Comparison of ENCODE assay signal across 22 cellular contexts in genomic region chr13:106911602-106912001, GRCh38.
"Had no signal": no experiment of that assay in that cellular context is flagged by ENCODE, and none has a peak within 500 bp of the region (broad histone marks: within the 10 kb centered on the region; RNA-seq: fewer than 3 reads in every experiment).

No MANE protein-coding gene starts in this region.

- H3K27ac Mint-ChIP-seq: activated CD4-positive, alpha-beta memory T cell treated with anti-CD3 and anti-CD28 coated beads for 36 hours; activated naive CD4-positive, alpha-beta T cell treated with anti-CD3 and anti-CD28 coated beads for 36 hours; activated naive CD8-positive, alpha-beta T cell treated with anti-CD3 and anti-CD28 coated beads, Interleukin-2, amount 10 ng/mL, durations not matched to agents 7 days and 5 days; immature natural killer cell; naive B cell; stimulated activated naive B cell treated with anti-CD40 and anti-IgM and Interleukin-4, amounts not matched to agents 10 μg/mL and 1 μg/mL and 100 μg/mL, for 72 hours; T-helper 1 cell treated with Interleukin-12 subunit alpha and Interleukin-12 subunit beta and Interleukin-4 antibody, amounts not matched to agents 30 μg/mL and 1 μg/mL, for 36 hours had no signal

- H3K36me3 ChIP-seq: left lung, sigmoid colon, thyroid gland had no signal

- H3K27ac ChIP-seq: epithelial cell of prostate, left lung, sigmoid colon, thyroid gland had no signal

- DNase-seq: activated CD4-positive, alpha-beta memory T cell treated with anti-CD3 and anti-CD28 coated beads for 36 hours; activated CD4-positive, alpha-beta T cell treated with anti-CD3 and anti-CD28 coated beads for 4 hours; activated CD4-positive, CD25-positive, alpha-beta regulatory T cell; activated effector memory CD4-positive, alpha-beta T cell treated with Interleukin-2 at 50 U/mL for 16 hours; activated naive CD4-positive, alpha-beta T cell treated with anti-CD3 and anti-CD28 coated beads for 36 hours; activated naive CD8-positive, alpha-beta T cell treated with anti-CD3 and anti-CD28 coated beads, Interleukin-2, amount 10 ng/mL, durations not matched to agents 7 days and 5 days; activated T-cell treated with anti-CD3 and anti-CD28 coated beads, Interleukin-2, amount 50 U/mL, for 48 hours; amniotic stem cell; foreskin melanocyte; immature natural killer cell; left lung; naive B cell; occipital lobe; posterior cingulate gyrus; sigmoid colon; stimulated activated CD4-positive, alpha-beta T cell treated with anti-CD3 and anti-CD28 coated beads, Interleukin-2, amount 100 ng/mL, for 48 hours; stimulated activated CD8-positive, alpha-beta memory T cell treated with anti-CD3 and anti-CD28 coated beads, Interleukin-4, amount 100 ng/mL, for 48 hours; stimulated activated naive B cell treated with anti-CD40 and anti-IgM and Interleukin-4, amounts not matched to agents 10 μg/mL and 1 μg/mL and 100 μg/mL, for 72 hours; thyroid gland had no signal

- H3K9me3 ChIP-seq: left lung, sigmoid colon, thyroid gland had no signal

- H3K4me1 ChIP-seq: left lung, sigmoid colon, thyroid gland had no signal

- H3K27me3 ChIP-seq: left lung, sigmoid colon, thyroid gland had no signal

- H3K4me1 Mint-ChIP-seq: activated naive CD8-positive, alpha-beta T cell treated with anti-CD3 and anti-CD28 coated beads, Interleukin-2, amount 10 ng/mL, durations not matched to agents 7 days and 5 days; immature natural killer cell; naive B cell had no signal

- H3K4me3 Mint-ChIP-seq: activated CD4-positive, alpha-beta memory T cell treated with anti-CD3 and anti-CD28 coated beads for 36 hours; activated naive CD4-positive, alpha-beta T cell treated with anti-CD3 and anti-CD28 coated beads for 36 hours; activated naive CD8-positive, alpha-beta T cell treated with anti-CD3 and anti-CD28 coated beads, Interleukin-2, amount 10 ng/mL, durations not matched to agents 7 days and 5 days; immature natural killer cell; stimulated activated naive B cell treated with anti-CD40 and anti-IgM and Interleukin-4, amounts not matched to agents 10 μg/mL and 1 μg/mL and 100 μg/mL, for 72 hours; T-helper 1 cell treated with Interleukin-12 subunit alpha and Interleukin-12 subunit beta and Interleukin-4 antibody, amounts not matched to agents 30 μg/mL and 1 μg/mL, for 36 hours had no signal

- H3K4me3 ChIP-seq: left lung, lung, sigmoid colon, thyroid gland had no signal

- H3K9me3 Mint-ChIP-seq: activated CD4-positive, alpha-beta memory T cell treated with anti-CD3 and anti-CD28 coated beads for 36 hours; activated naive CD4-positive, alpha-beta T cell treated with anti-CD3 and anti-CD28 coated beads for 36 hours; T-helper 1 cell treated with Interleukin-12 subunit alpha and Interleukin-12 subunit beta and Interleukin-4 antibody, amounts not matched to agents 30 μg/mL and 1 μg/mL, for 36 hours had no signal

- ATAC-seq: left lung; stimulated activated naive B cell treated with anti-CD40 and anti-IgM and Interleukin-4, amounts not matched to agents 10 μg/mL and 1 μg/mL and 100 μg/mL, for 72 hours had no signal
